ENCODE assay signal across 8 cellular contexts in the genomic region with DNA sequence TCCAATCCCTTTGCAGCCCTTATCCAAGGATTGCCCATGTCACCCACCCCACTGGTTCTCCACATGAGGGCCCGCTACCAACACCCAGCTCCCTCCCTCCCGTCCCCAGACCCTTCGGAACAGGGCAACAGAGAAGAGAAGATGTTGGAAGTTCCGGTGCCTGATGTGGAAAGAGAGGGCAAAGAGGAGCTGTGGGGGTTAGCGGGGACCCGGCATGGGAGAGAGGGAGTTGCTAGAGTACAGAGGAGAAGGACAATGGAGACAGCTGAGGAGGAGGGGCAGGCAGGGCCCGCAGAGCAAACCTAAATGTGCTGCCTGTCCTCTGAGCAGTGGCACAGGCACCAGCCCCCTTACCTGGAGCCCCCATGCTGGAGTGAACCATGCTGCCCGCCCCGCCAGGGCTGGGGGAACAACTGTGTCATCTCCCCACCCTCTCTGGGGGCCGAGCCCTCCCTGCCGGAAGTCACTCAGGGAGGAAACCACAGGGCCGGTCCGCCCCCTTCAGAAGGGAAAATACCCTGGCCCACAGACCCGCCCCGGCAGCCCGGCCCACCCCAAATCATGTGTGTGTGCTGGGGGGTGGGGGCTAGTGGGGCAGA. TPM values are rescaled to one million over a fixed set of nuclear protein-coding genes. Genes with fewer than 3 reads are reported as not detected.
DNase-seq lines count a peak whose midpoint lies in the region; ATAC-seq, FAIRE-seq and TF ChIP-seq lines count a peak whose summit lies in the region.

A gene (minus strand): TSS at position 417 of the 599 bp plus-strand sequence. CDS start 35 bp downstream, at position 382.

- H2AK5ac ChIP-seq in H1 (ENCODE audit: low read depth, low read length): no peak within 1 kb of the TSS

- no peaks in the 10 kb centered on the region for H3K79me2 ChIP-seq in H1 (ENCODE audit: control insufficient read depth in 1 of 2, insufficient read depth in 2 of 2, low read length in 2 of 2)

- H4K5ac ChIP-seq in H1 (ENCODE audit: insufficient read length, low read depth, low read length): no peak within 1 kb of the TSS

- WGBS in H1 (ENCODE audit: extremely low coverage in 1 of 2, insufficient coverage in 1 of 2, insufficient read length in 1 of 2, insufficient replicate concordance in 2 of 2, low coverage in 1 of 2, low lambda C conversion rate in 2 of 2, missing lambda C conversion rate in 1 of 2), 2 experiments: 16% methylated on average over 6 of the region's 16 CpGs; no CpG with 5 or more reads in 1 of the 2 experiments

- H3K27ac ChIP-seq in HL-60 (replicated peaks) (no peak within 1 kb of the TSS), H1 (ENCODE audit: low read depth, low read length) (no peak within 1 kb of the TSS), temporal lobe (ENCODE audit: low read depth, low read length) (peak within 1 kb of the TSS; percentile 13)

- H3K36me3 Mint-ChIP-seq in nephron progenitor cell (ENCODE audit: low read depth): no peaks in the 10 kb centered on the region

- H3K18ac ChIP-seq in H1 (ENCODE audit: extremely low read depth, low read length): peak within 1 kb of the TSS; percentile 86; the same call in 1 of the 2 replicates

- no peak within 1 kb of the TSS for H2BK120ac ChIP-seq in H1 (replicated peaks; ENCODE audit: low read depth, low read length)

- no peaks in the 10 kb centered on the region for H3K9me3 ChIP-seq in H1 (ENCODE audit: insufficient read depth in 2 of 2, low read depth in 1 of 2, low read length in 1 of 2)

- TF ChIP-seq EP300 in H1 (IDR thresholded peaks at IDR 0.05; ENCODE audit: borderline replicate concordance in 1 of 2, low read depth in 2 of 2, low read length in 2 of 2): no peak

- H3K27ac Mint-ChIP-seq in nephron progenitor cell: no peak within 1 kb of the TSS

- peaks cover 80% of the 10 kb centered on the region for H3K27me3 Mint-ChIP-seq in nephron progenitor cell (ENCODE audit: low read depth, poor library complexity)

- peaks cover 3% of the 10 kb centered on the region; the same call in 1 of the 2 replicates for H3K23me2 ChIP-seq in H1 (ENCODE audit: low read depth, low read length)

- peak within 1 kb of the TSS; percentile 94 for H4K91ac ChIP-seq in H1 (replicated peaks; ENCODE audit: insufficient read length, low read length)

- peaks cover 3 to 12% (median 9%) of the 10 kb centered on the region in 4 experiments; a peak in 6 of 7 replicates for H3K4me1 ChIP-seq in H1 (replicated peaks in 1 of 4; ENCODE audit: control insufficient read depth in 3 of 4, insufficient read depth in 4 of 4, low read length in 3 of 4)

- H2BK15ac ChIP-seq in H1 (ENCODE audit: low read length): peak within 1 kb of the TSS; percentile 47; the same call in 1 of the 2 replicates

- ATAC-seq in GM18867 (IDR thresholded peaks at IDR 0.05; ENCODE audit: unreplicated experiment): peak; percentile 47

- H2BK12ac ChIP-seq in H1 (ENCODE audit: low read depth, low read length): peak within 1 kb of the TSS; percentile 99; the same call in 1 of the 2 replicates

- no peak within 1 kb of the TSS for H2BK20ac ChIP-seq in H1 (ENCODE audit: low read length)

- peaks cover 0 to 2% of the 10 kb centered on the region in 2 experiments for H4K20me1 ChIP-seq in H1 (replicated peaks in 1 of 2; ENCODE audit: control insufficient read depth in 1 of 2, insufficient read depth in 2 of 2, low read length in 2 of 2)

- no peak within 1 kb of the TSS for H3K14ac ChIP-seq in H1 (ENCODE audit: insufficient read length)

- no peak for TF ChIP-seq POLR2A in H1 (IDR thresholded peaks at IDR 0.05; ENCODE audit: control extremely low read depth in 1 of 2, low read depth in 2 of 2, low read length in 2 of 2)

- TF ChIP-seq CTCF in HL-60 (IDR thresholded peaks at IDR 0.05; ENCODE audit: insufficient read depth, low read length): no peak
- TF ChIP-seq CTCF in H1 (IDR thresholded peaks at IDR 0.05; ENCODE audit: control extremely low read depth in 1 of 3, insufficient read depth in 1 of 3, low read depth in 1 of 3, low read length in 3 of 3): no peak
- TF ChIP-seq CTCF in nephron progenitor cell (IDR thresholded peaks at IDR 0.05): no peak

- no peak for FAIRE-seq in H1 (lab: Jason Lieb, UNC)

- H3K27me3 ChIP-seq in HL-60 (ENCODE audit: insufficient read depth, poor library complexity, severe bottlenecking) (peaks cover 8% of the 10 kb centered on the region), H1 (replicated peaks in 1 of 4; ENCODE audit: control insufficient read depth in 3 of 4, extremely low read depth in 1 of 4, insufficient read depth in 3 of 4, low read length in 3 of 4) (peaks cover 0 to 17% (median 8%) of the 10 kb centered on the region in 4 experiments; a peak in 5 of 7 replicates)

- no peak within 1 kb of the TSS for H3K23ac ChIP-seq in H1 (ENCODE audit: insufficient read length)

- no peaks in the 10 kb centered on the region for H3K9me3 Mint-ChIP-seq in nephron progenitor cell

- no peaks in the 10 kb centered on the region for H3K36me3 ChIP-seq in H1 (ENCODE audit: control insufficient read depth in 2 of 4, insufficient read depth in 4 of 4, low read length in 3 of 4)

- TF ChIP-seq RAD21 in H1 (IDR thresholded peaks at IDR 0.05 in 1 of 2, conservative IDR thresholded peaks at IDR 0.05 in 1 of 2; ENCODE audit: low read depth in 2 of 2, low read length in 2 of 2): no peak

- peaks cover 25% of the 10 kb centered on the region for H3K4me1 Mint-ChIP-seq in nephron progenitor cell

- no peak within 1 kb of the TSS for H3K4ac ChIP-seq in H1 (replicated peaks; ENCODE audit: insufficient read length, low read depth, low read length)

- POLR2A ChIA-PET in H1 (lab: Charles Lee; ENCODE audit: partially characterized antibody): interaction anchor here (0.9 to 1.9 kb wide), 9 partner anchors 17 to 95 kb away, joined by 3 to 6 read pairs (median 4); no protein-coding TSS in a partner anchor

- H3K4me2 ChIP-seq in H1 (ENCODE audit: insufficient read depth in 1 of 2, low read depth in 2 of 2, low read length in 2 of 2): peak within 1 kb of the TSS; percentile 33 to 85

- H2AFZ ChIP-seq in H1 (ENCODE audit: low read length): peak within 1 kb of the TSS; percentile 67; the same call in 1 of the 2 replicates

- no peaks in the 10 kb centered on the region for H3K79me1 ChIP-seq in H1 (ENCODE audit: low read depth, low read length)

- peak within 1 kb of the TSS in 2 of 4 experiments; percentile 26 to 38; a peak in 2 of 7 replicates for H3K9ac ChIP-seq in H1 (replicated peaks in 1 of 4; ENCODE audit: extremely low read depth in 1 of 4, low read depth in 3 of 4, low read length in 3 of 4)

- H3K4me3 ChIP-seq in HL-60 (replicated peaks; ENCODE audit: insufficient read depth, low read length): peak within 1 kb of the TSS; percentile 35
- H3K4me3 ChIP-seq in H1 (ENCODE audit: extremely low read depth in 1 of 4, insufficient read depth in 2 of 4, low read depth in 3 of 4, low read length in 4 of 4): peak within 1 kb of the TSS; percentile 24 to 60 (median 52)

- peak within 1 kb of the TSS; percentile 70 for H3K4me3 Mint-ChIP-seq in nephron progenitor cell

- CTCF ChIA-PET in H1 (lab: Charles Lee; ENCODE audit: partially characterized antibody): interaction anchor here (0.6 to 10.9 kb wide), 36 partner anchors 8 to 1403 kb away, joined by 3 to 159 read pairs (median 5); a partner anchor contains a TSS

- H3K56ac ChIP-seq in H1 (replicated peaks; ENCODE audit: insufficient read length, low read depth, low read length): no peak within 1 kb of the TSS

- H2BK5ac ChIP-seq in H1 (ENCODE audit: low read depth, low read length): peak within 1 kb of the TSS; percentile 78; the same call in 1 of the 2 replicates

- no peak for DNase-seq in HL-60 (ENCODE audit: low read depth in 1 of 2, low spot score in 1 of 2)
- peak; percentile 71 to 86 for DNase-seq in activated CD4-positive, alpha-beta T cell treated with anti-CD3 and anti-CD28 coated beads, Interleukin-2, amount 50 U/mL, for 24 hours (ENCODE audit: low read depth in 1 of 2, low spot score in 1 of 2)
- DNase-seq in H1 (ENCODE audit: low read depth in 1 of 2, low spot score in 2 of 2): peak in 1 of 2 experiments; percentile 69
- DNase-seq in nephron progenitor cell: no peak
- no peak for DNase-seq in COLO668 (lab: John Stamatoyannopoulos, UW; ENCODE audit: unreplicated experiment)
- DNase-seq in NCI-H226: no peak

- peak within 1 kb of the TSS; percentile 73 for H4K8ac ChIP-seq in H1 (ENCODE audit: extremely low read depth, insufficient read depth, low read length)

TF ChIP-seq in H1, 55 proteins besides CTCF, POLR2A, EP300 and RAD21:
- TF ChIP-seq ASH2L (IDR thresholded peaks at IDR 0.05; ENCODE audit: low read length): peak; percentile 5
- no peak for TF ChIP-seq PHF8 (conservative IDR thresholded peaks at IDR 0.05; ENCODE audit: low read depth, low read length)

RNA-seq across cellular contexts. Expression of the gene that starts here (rescaled TPM):
- 6.1 and 7.2 TPM in 2 replicates for total RNA-seq in H1 (2021; fragmentation: NEBNext Ultra II Directional; extraction: Animal tissue kit (Norgen Biotek cat#: 25700))
- 5.0 and 7.3 TPM in 2 replicates for polyA plus RNA-seq in H1 (2011; rRNA removed)
- polyA plus RNA-seq in H1 (2011; cell fraction: cytosol; rRNA removed): 4.2 TPM
- polyA plus RNA-seq in H1 (2011; cell fraction: nucleus; rRNA removed): 22.7 TPM
- polyA plus RNA-seq in H1 (2012, experiment 1 of 2): 6.2 to 8.0 TPM (median 7.3 TPM) in 4 replicates
- 2.7 TPM for polyA plus RNA-seq in H1 (2012, experiment 2 of 2)
- polyA plus RNA-seq in H1 (2013, experiment 1 of 2): 14.6 TPM
- polyA plus RNA-seq in H1 (2013, experiment 2 of 2): 10.8 TPM
- polyA minus RNA-seq in H1 (2011; rRNA and poly(A)+ RNA removed): 1.3 and 2.0 TPM in 2 replicates
- polyA minus RNA-seq in H1 (2011; cell fraction: cytosol; rRNA and poly(A)+ RNA removed): 1.3 TPM
- 5.9 TPM for polyA minus RNA-seq in H1 (2011; cell fraction: nucleus; rRNA and poly(A)+ RNA removed)
- total RNA-seq in temporal lobe: 4.9 TPM

Comparison
In these comparisons a context has a peak if more than half of its experiments do, and no peak if none do; other contexts are left out.
1. DNase-seq: peak in activated CD4-positive, alpha-beta T cell treated with anti-CD3 and anti-CD28 coated beads, Interleukin-2, amount 50 U/mL, for 24 hours (2 of 2); none in HL-60 (0 of 2), nephron progenitor cell (single experiment), COLO668 (single experiment) and NCI-H226 (single experiment).